8 cellular contexts compared by ENCODE assay signal in the genomic region with DNA sequence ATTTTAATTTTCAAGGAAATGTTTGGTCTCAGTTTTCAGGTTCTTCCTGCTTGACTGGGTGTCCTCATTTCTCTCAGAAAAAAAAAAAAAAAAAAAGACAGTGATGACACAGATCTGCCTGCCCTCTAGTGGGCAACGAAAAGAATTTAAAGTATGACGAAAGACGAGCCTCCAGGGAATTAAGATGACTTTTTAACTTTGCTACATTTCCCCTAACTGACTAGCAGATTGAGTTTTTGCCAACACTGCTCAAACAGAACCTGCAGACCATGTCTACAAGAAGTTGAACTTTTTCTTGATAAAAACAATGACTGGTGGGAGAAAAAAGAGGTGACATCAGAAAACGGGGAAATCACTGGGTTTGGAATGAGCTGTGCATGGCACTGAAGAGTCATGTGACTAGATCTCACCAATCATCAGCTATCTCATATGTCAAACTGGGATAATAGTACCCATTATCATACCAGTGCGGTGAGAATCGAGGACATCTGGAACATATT. TPM values are rescaled to one million over a fixed set of nuclear protein-coding genes. Genes with fewer than 3 reads are reported as not detected.
DNase-seq lines count a peak whose midpoint lies in the region; ATAC-seq and TF ChIP-seq lines count a peak whose summit lies in the region.

No MANE protein-coding gene starts in this region.

- intact Hi-C loops in activated CD4-positive, alpha-beta memory T cell treated with anti-CD3 and anti-CD28 coated beads for 36 hours (cut with micrococcal nuclease), result loop anchor here (1.0 to 5.0 kb wide), 7 partner anchors 50 to 547 kb away; a partner anchor contains a TSS

- CTCF ChIA-PET in activated CD4-positive, alpha-beta memory T cell treated with anti-CD3 and anti-CD28 coated beads for 36 hours (lab: Charles Lee), result interaction anchor here (0.5 to 3.0 kb wide), 51 partner anchors 10 to 1435 kb away, joined by 3 to 18 read pairs (median 4); a partner anchor contains a TSS

- ATAC-seq in GM18909 (IDR thresholded peaks at IDR 0.05; ENCODE audit: poor library complexity, unreplicated experiment), result peak; percentile 77
- peak; percentile 63 for ATAC-seq in HG03135 (IDR thresholded peaks at IDR 0.05; ENCODE audit: unreplicated experiment)

- H3K4me3 Mint-ChIP-seq in activated CD4-positive, alpha-beta memory T cell treated with anti-CD3 and anti-CD28 coated beads for 36 hours, result peak overlapping the region; percentile 68
- peak overlapping the region; percentile 74 for H3K4me3 Mint-ChIP-seq in nephron progenitor cell

- H3K9me3 Mint-ChIP-seq in activated CD4-positive, alpha-beta memory T cell treated with anti-CD3 and anti-CD28 coated beads for 36 hours, result no peaks in the 10 kb centered on the region
- H3K9me3 Mint-ChIP-seq in nephron progenitor cell, result no peaks in the 10 kb centered on the region

- H3K27me3 Mint-ChIP-seq in activated CD4-positive, alpha-beta memory T cell treated with anti-CD3 and anti-CD28 coated beads for 36 hours, result no peaks in the 10 kb centered on the region
- no peaks in the 10 kb centered on the region for H3K27me3 Mint-ChIP-seq in nephron progenitor cell (ENCODE audit: low read depth, poor library complexity)

- H3K4me1 Mint-ChIP-seq in activated CD4-positive, alpha-beta memory T cell treated with anti-CD3 and anti-CD28 coated beads for 36 hours (ENCODE audit: low read depth), result peaks cover 19% of the 10 kb centered on the region
- peaks cover 10% of the 10 kb centered on the region for H3K4me1 Mint-ChIP-seq in nephron progenitor cell

- in situ Hi-C loops in Caki2 (cut with HindIII; ENCODE audit: low pct_unique_long_range_greater_than_20kb, low sequenced_read_pairs), result no loop called here

- H3K36me3 Mint-ChIP-seq in activated CD4-positive, alpha-beta memory T cell treated with anti-CD3 and anti-CD28 coated beads for 36 hours, result no peaks in the 10 kb centered on the region
- no peaks in the 10 kb centered on the region for H3K36me3 Mint-ChIP-seq in nephron progenitor cell (ENCODE audit: low read depth)

- H3K27ac Mint-ChIP-seq in activated CD4-positive, alpha-beta memory T cell treated with anti-CD3 and anti-CD28 coated beads for 36 hours, result peak overlapping the region; percentile 72
- no peak overlapping the region for H3K27ac Mint-ChIP-seq in nephron progenitor cell

- DNase-seq in Caki2 (ENCODE audit: low read depth) (peak; percentile 77), NCI-H345 (lab: John Stamatoyannopoulos, UW) (peak; percentile 23), fibroblast of peridontal ligament (ENCODE audit: extremely low read depth) (peak; percentile 95), nephron progenitor cell (peak; percentile 22), NCI-H2107 treated with DMSO at 0.1 percent for 48 hours (lab: John Stamatoyannopoulos, UW; ENCODE audit: unreplicated experiment) (no peak)
- no peak for DNase-seq in activated CD4-positive, alpha-beta memory T cell treated with anti-CD3 and anti-CD28 coated beads for 36 hours

- POLR2A ChIA-PET in activated CD4-positive, alpha-beta memory T cell treated with anti-CD3 and anti-CD28 coated beads for 36 hours (lab: Charles Lee), result interaction anchor here (0.6 kb wide), 2 partner anchors 167 to 372 kb away, joined by 3 read pairs; no protein-coding TSS in a partner anchor

- peak; percentile 74 for TF ChIP-seq CTCF in nephron progenitor cell (IDR thresholded peaks at IDR 0.05)

RNA-seq across cellular contexts. Expression of a gene that starts 40.8 kb away (rescaled TPM):
- not detected in 2 replicates for total RNA-seq in Caki2 (2014; rRNA removed; shearing (Covaris generic); ENCODE audit: low replicate concordance)
- 1 to 10 TPM; 1.4 to 1.5 TPM for total RNA-seq in activated CD4-positive, alpha-beta memory T cell treated with anti-CD3 and anti-CD28 coated beads for 36 hours

Comparison
In these comparisons a context has a peak if more than half of its experiments do, and no peak if none do; other contexts are left out.
1. DNase-seq: peak in Caki2 (single experiment), NCI-H345 (single experiment), fibroblast of peridontal ligament (single experiment) and nephron progenitor cell (single experiment); none in activated CD4-positive, alpha-beta memory T cell treated with anti-CD3 and anti-CD28 coated beads for 36 hours (single experiment) and NCI-H2107 treated with DMSO at 0.1 percent for 48 hours (single experiment).